ENCODE assay signal across 17 cellular contexts in the genomic region with DNA sequence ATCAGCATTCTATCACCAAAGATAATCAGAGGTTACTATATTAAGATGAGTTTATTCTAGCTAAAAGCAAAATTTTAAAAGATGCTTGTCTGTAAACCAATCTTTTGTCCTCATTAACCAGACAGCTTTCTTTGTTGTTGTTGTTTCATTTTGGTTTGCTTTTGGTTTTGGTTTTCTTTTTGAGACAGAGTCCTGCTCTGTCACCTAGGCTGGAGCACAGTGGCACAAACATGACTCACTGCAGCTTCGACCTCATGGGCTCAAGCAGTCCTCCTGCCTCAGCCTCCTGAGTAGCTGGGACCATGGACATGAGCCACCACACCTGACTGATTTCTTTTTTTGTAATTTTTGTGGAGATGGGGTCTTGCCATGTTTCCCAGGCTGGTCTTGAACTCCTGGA.
DNase-seq lines count a peak whose midpoint lies in the region; ATAC-seq, FAIRE-seq and TF ChIP-seq lines count a peak whose summit lies in the region.
"Had no signal": no experiment of that assay in that cellular context is flagged by ENCODE, and none has a peak within 500 bp of the region (broad histone marks: within the 10 kb centered on the region; RNA-seq: fewer than 3 reads in every experiment).

No MANE protein-coding gene starts in this region.

- DNase-seq in GM18507 (ENCODE audit: extremely low spot score, insufficient read length, low read depth) (no peak), GM13976 (ENCODE audit: low spot score) (no peak)
- DNase-seq in CD4-positive, alpha-beta T cell: no peak
- DNase-seq: GF-D8, head of caudate nucleus, KG1, mesendoderm, NCI-H1417 treated with DMSO at 0.1 percent for 48 hours, NCI-H2227 treated with DMSO at 0.1 percent for 48 hours, SW 1271 had no signal

- H3K27ac ChIP-seq in CD4-positive, alpha-beta T cell (ENCODE audit: low read depth, low read length): no peak overlapping the region
- H3K27ac ChIP-seq: RWPE1 had no signal

- peak; percentile 24 for FAIRE-seq in GM18507 (lab: Jason Lieb, UNC)

- POLR2A ChIA-PET in CD4-positive, alpha-beta T cell (lab: Charles Lee): no interaction called here

- H3K9me3 ChIP-seq in CD4-positive, alpha-beta T cell (ENCODE audit: control insufficient read depth, low read length): no peaks in the 10 kb centered on the region

- H3K27me3 Mint-ChIP-seq in stimulated activated memory B cell treated with anti-CD40 and anti-IgM and Interleukin-4, amounts not matched to agents 10 μg/mL and 1 μg/mL and 100 μg/mL, for 72 hours: peaks cover 11% of the 10 kb centered on the region
- peaks cover 13% of the 10 kb centered on the region for H3K27me3 Mint-ChIP-seq in CD4-positive, alpha-beta T cell

- H3K36me3 Mint-ChIP-seq in stimulated activated memory B cell treated with anti-CD40 and anti-IgM and Interleukin-4, amounts not matched to agents 10 μg/mL and 1 μg/mL and 100 μg/mL, for 72 hours: no peaks in the 10 kb centered on the region
- H3K36me3 Mint-ChIP-seq in CD4-positive, alpha-beta T cell (ENCODE audit: low read depth): no peaks in the 10 kb centered on the region
- H3K36me3 Mint-ChIP-seq: activated naive CD4-positive, alpha-beta T cell treated with anti-CD3 and anti-CD28 coated beads, Interleukin-2, amount 50 U/mL, for 24 hours had no signal

- ATAC-seq in GM19324 (IDR thresholded peaks at IDR 0.05; ENCODE audit: low FRiP score, unreplicated experiment) (peak; percentile 72), HG02798 (IDR thresholded peaks at IDR 0.05; ENCODE audit: poor library complexity, unreplicated experiment) (peak; percentile 85), HG03575 (IDR thresholded peaks at IDR 0.05; ENCODE audit: extremely low read depth, insufficient number of reproducible peaks, low FRiP score, unreplicated experiment) (peak; percentile 74), HG02571 (IDR thresholded peaks at IDR 0.05; ENCODE audit: unreplicated experiment) (no peak)
- ATAC-seq in stimulated activated memory B cell treated with anti-CD40 and anti-IgM and Interleukin-4, amounts not matched to agents 10 μg/mL and 1 μg/mL and 100 μg/mL, for 72 hours: no peak
- no peak for ATAC-seq in CD4-positive, alpha-beta T cell (ENCODE audit: poor library complexity)

- CTCF ChIA-PET in CD4-positive, alpha-beta T cell (lab: Charles Lee): no interaction called here

- in situ Hi-C loops in GM13976 (cut with MboI; ENCODE audit: low sequenced_read_pairs, unreplicated experiment): no loop called here

- H3K4me1 Mint-ChIP-seq in stimulated activated memory B cell treated with anti-CD40 and anti-IgM and Interleukin-4, amounts not matched to agents 10 μg/mL and 1 μg/mL and 100 μg/mL, for 72 hours: no peaks in the 10 kb centered on the region
- H3K4me1 Mint-ChIP-seq in CD4-positive, alpha-beta T cell (ENCODE audit: low read depth): no peaks in the 10 kb centered on the region

- no peaks in the 10 kb centered on the region for H3K27me3 ChIP-seq in CD4-positive, alpha-beta T cell (ENCODE audit: control insufficient read depth, insufficient read depth, low read length)

- no peak overlapping the region for H3K27ac Mint-ChIP-seq in stimulated activated memory B cell treated with anti-CD40 and anti-IgM and Interleukin-4, amounts not matched to agents 10 μg/mL and 1 μg/mL and 100 μg/mL, for 72 hours
- no peak overlapping the region for H3K27ac Mint-ChIP-seq in CD4-positive, alpha-beta T cell
- H3K27ac Mint-ChIP-seq: activated naive CD4-positive, alpha-beta T cell treated with anti-CD3 and anti-CD28 coated beads, Interleukin-2, amount 50 U/mL, for 24 hours had no signal

- intact Hi-C loops in CD4-positive, alpha-beta T cell (cut with DNase I, micrococcal nuclease): no loop called here

- no peak for TF ChIP-seq CTCF in GM13976 (IDR thresholded peaks at IDR 0.05; ENCODE audit: borderline replicate concordance, control extremely low read depth, extremely low read depth, insufficient read depth, missing control alignments)
- no peak for TF ChIP-seq CTCF in CD4-positive, alpha-beta T cell (IDR thresholded peaks at IDR 0.05)

- H3K9me3 Mint-ChIP-seq in stimulated activated memory B cell treated with anti-CD40 and anti-IgM and Interleukin-4, amounts not matched to agents 10 μg/mL and 1 μg/mL and 100 μg/mL, for 72 hours: peaks cover 13% of the 10 kb centered on the region
- H3K9me3 Mint-ChIP-seq in CD4-positive, alpha-beta T cell: peaks cover 8% of the 10 kb centered on the region

- H3K4me3 Mint-ChIP-seq in stimulated activated memory B cell treated with anti-CD40 and anti-IgM and Interleukin-4, amounts not matched to agents 10 μg/mL and 1 μg/mL and 100 μg/mL, for 72 hours: no peak overlapping the region
- H3K4me3 Mint-ChIP-seq in CD4-positive, alpha-beta T cell: no peak overlapping the region
- H3K4me3 Mint-ChIP-seq: activated naive CD4-positive, alpha-beta T cell treated with anti-CD3 and anti-CD28 coated beads, Interleukin-2, amount 50 U/mL, for 24 hours had no signal

Comparison
In these comparisons a context has a peak if more than half of its experiments do, and no peak if none do; other contexts are left out.
1. ATAC-seq: peak in GM19324 (single experiment), HG02798 (single experiment) and HG03575 (single experiment); none in HG02571 (single experiment), stimulated activated memory B cell treated with anti-CD40 and anti-IgM and Interleukin-4, amounts not matched to agents 10 μg/mL and 1 μg/mL and 100 μg/mL, for 72 hours (single experiment) and CD4-positive, alpha-beta T cell (single experiment).